Comparison of ENCODE assay signal across 7 cellular contexts in the genomic region with DNA sequence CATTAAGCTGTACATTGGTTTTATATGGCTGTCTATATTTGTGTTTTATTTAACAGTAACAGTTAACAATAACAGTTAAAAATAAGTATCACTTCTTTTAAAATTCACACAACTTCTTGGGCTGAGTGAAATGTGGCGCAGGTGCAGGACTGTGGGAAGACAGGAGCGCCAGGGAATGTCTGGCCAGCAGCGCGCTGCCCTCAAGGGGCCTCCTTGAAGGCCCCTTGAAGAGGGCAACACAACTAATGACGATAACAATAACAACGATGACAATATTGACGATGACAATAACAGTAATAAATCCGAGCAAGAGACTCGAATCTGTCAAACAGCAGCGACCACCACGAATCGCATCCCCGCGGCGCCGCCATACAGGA. TPM values are rescaled to one million over a fixed set of nuclear protein-coding genes. Genes with fewer than 3 reads are reported as not detected.
DNase-seq lines count a peak whose midpoint lies in the region; ATAC-seq and TF ChIP-seq lines count a peak whose summit lies in the region.

No MANE protein-coding gene starts in this region.

- 0 out of 2 replicates have a peak, but pooled peaks cover 3% of the 10 kb centered on the region for H4K20me1 ChIP-seq in IMR-90 (ENCODE audit: insufficient read depth, low read length)

- H4K8ac ChIP-seq in IMR-90 (ENCODE audit: low read depth in 2 of 2, low read length in 2 of 2) = peak overlapping the region in 1 of 2 experiments; percentile 74; a peak in 3 of 4 replicates

- peak overlapping the region; percentile 70; the same call in 1 of the 2 replicates for H3K23ac ChIP-seq in IMR-90 (ENCODE audit: low read depth, low read length)

- no peak overlapping the region for H4K5ac ChIP-seq in IMR-90 (ENCODE audit: low read depth, low read length)

- H3K36me3 ChIP-seq in IMR-90 (ENCODE audit: control insufficient read depth, insufficient read depth, low read length) = no peaks in the 10 kb centered on the region
- H3K36me3 ChIP-seq in kidney epithelial cell (ENCODE audit: control insufficient read depth, insufficient read depth, low read length) = no peaks in the 10 kb centered on the region
- H3K36me3 ChIP-seq in stomach smooth muscle (ENCODE audit: control insufficient read depth in 2 of 2, insufficient read depth in 2 of 2, low read length in 2 of 2) = no peaks in the 10 kb centered on the region

- 7% methylated on average over 5 of the region's 16 CpGs; no CpG with 5 or more reads in 1 of the 2 experiments for WGBS in IMR-90 (ENCODE audit: extremely low coverage in 2 of 2, insufficient read length in 1 of 2), 2 experiments

- H2BK20ac ChIP-seq in IMR-90 (ENCODE audit: low read depth, low read length) = no peak overlapping the region

- no peaks in the 10 kb centered on the region for H3K27me3 ChIP-seq in IMR-90 (ENCODE audit: control insufficient read depth, insufficient read depth, low read length)
- H3K27me3 ChIP-seq in kidney epithelial cell (ENCODE audit: control insufficient read depth, insufficient read depth, low read length) = no peaks in the 10 kb centered on the region
- no peaks in the 10 kb centered on the region for H3K27me3 ChIP-seq in stomach smooth muscle (ENCODE audit: control insufficient read depth in 1 of 2, insufficient read depth in 2 of 2, low read length in 2 of 2)

- no peak overlapping the region for H3K9ac ChIP-seq in IMR-90 (ENCODE audit: low read depth, low read length)
- H3K9ac ChIP-seq in stomach smooth muscle (ENCODE audit: low read length in 2 of 2) = peak overlapping the region in 1 of 2 donors; percentile 18

- no peak overlapping the region for H3K18ac ChIP-seq in IMR-90 (ENCODE audit: low read depth, low read length)

- H3K9me3 ChIP-seq in IMR-90 (ENCODE audit: control insufficient read depth, insufficient read depth, low read length) = no peaks in the 10 kb centered on the region
- H3K9me3 ChIP-seq in stomach smooth muscle (ENCODE audit: control insufficient read depth in 2 of 2, low read length in 2 of 2) = peaks cover 2 to 3% of the 10 kb centered on the region in 2 donors

- no peak overlapping the region for H2AK5ac ChIP-seq in IMR-90 (ENCODE audit: low read depth, low read length)

- peak overlapping the region; percentile 16; the same call in 1 of the 2 replicates for H2BK120ac ChIP-seq in IMR-90 (ENCODE audit: low read depth, low read length)

- H2AK9ac ChIP-seq in IMR-90 (replicated peaks; ENCODE audit: low read depth, low read length, poor library complexity) = no peak overlapping the region

- no peak overlapping the region for H2BK5ac ChIP-seq in IMR-90 (ENCODE audit: low read depth, low read length, poor library complexity, severe bottlenecking)

- DNase-seq in IMR-90 = peak; percentile 26
- DNase-seq in astrocyte of the cerebellum (ENCODE audit: low read depth) = peak; percentile 28
- DNase-seq in kidney epithelial cell (ENCODE audit: low read depth) = no peak
- no peak for DNase-seq in DMS 273 treated with DMSO at 0.1 percent for 48 hours (lab: John Stamatoyannopoulos, UW)
- no peak for DNase-seq in germinal center (ENCODE audit: low spot score)
- DNase-seq in stimulated activated CD4-positive, alpha-beta T cell treated with anti-CD3 and anti-CD28 coated beads, Interleukin-12 subunit alpha, Interleukin-12 subunit beta, amount 100 ng/mL, for 4 hours = no peak

- H3K9me1 ChIP-seq in IMR-90 (ENCODE audit: insufficient read depth, low read length) = no peaks in the 10 kb centered on the region; the same call in 1 of the 2 replicates

- ATAC-seq in IMR-90 (ENCODE audit: low read depth) = peak; percentile 2

- TF ChIP-seq CTCF in IMR-90 (conservative IDR thresholded peaks at IDR 0.05; ENCODE audit: low read depth, low read length) (no peak), astrocyte of the cerebellum (IDR thresholded peaks at IDR 0.05; ENCODE audit: low read depth, low read length, missing control alignments) (no peak), kidney epithelial cell (IDR thresholded peaks at IDR 0.05; ENCODE audit: insufficient read depth, low read length, poor library complexity, severe bottlenecking) (no peak)

- no peak for TF ChIP-seq RAD21 in IMR-90 (IDR thresholded peaks at IDR 0.05; ENCODE audit: low read length)

- POLR2A ChIA-PET in IMR-90 (lab: Charles Lee; ENCODE audit: unreplicated experiment) = no interaction called here

- no peak overlapping the region for H3K4ac ChIP-seq in IMR-90 (ENCODE audit: low read depth, low read length)

- H3K56ac ChIP-seq in IMR-90 (ENCODE audit: extremely low read depth, insufficient read depth, low read length) = no peak overlapping the region

- H2AFZ ChIP-seq in IMR-90 (replicated peaks; ENCODE audit: low read length, poor library complexity) = peak overlapping the region; percentile 93

- H3K4me1 ChIP-seq in IMR-90 (ENCODE audit: control insufficient read depth, insufficient read depth, low read length) = peaks cover 6% of the 10 kb centered on the region
- H3K4me1 ChIP-seq in stomach smooth muscle (ENCODE audit: control insufficient read depth, insufficient read depth, low read length) = peaks cover 6% of the 10 kb centered on the region

- dilution Hi-C loops in IMR-90 (cut with HindIII; ENCODE audit: low sequenced_read_pairs, unreplicated experiment) = no loop called here

- H3K14ac ChIP-seq in IMR-90 (replicated peaks; ENCODE audit: low read depth, low read length) = 0 out of 2 replicates have a peak overlapping the region, but pooled peaks have one; percentile 57

- no TSS peak for BruUV-seq in IMR-90 (replicated peaks; lab: Mats Ljungman, UMichigan)

- no peak overlapping the region for H3K27ac ChIP-seq in IMR-90 (ENCODE audit: insufficient read depth, low read length)
- peak overlapping the region; percentile 32 for H3K27ac ChIP-seq in stomach smooth muscle (ENCODE audit: low read length)

- H3K79me1 ChIP-seq in IMR-90 (ENCODE audit: low read depth in 1 of 2, low read length in 2 of 2) = peaks cover 20 to 22% of the 10 kb centered on the region in 2 experiments; a peak in 3 of 4 replicates

- H3K4me2 ChIP-seq in IMR-90 (ENCODE audit: low read depth, low read length) = peak overlapping the region; percentile 80

- CTCF ChIA-PET in IMR-90 (lab: Yijun Ruan, JAX) = interaction anchor here (3.4 kb wide), 1 partner anchor 78 kb away, joined by 19 read pairs; no protein-coding TSS in a partner anchor

- intact Hi-C loops in IMR-90 (cut with micrococcal nuclease) = loop anchor here (5.0 kb wide), 1 partner anchor 48 kb away; no protein-coding TSS in a partner anchor

- in situ Hi-C loops in IMR-90 (cut with MboI; ENCODE audit: low sequenced_read_pairs) = no loop called here
- in situ Hi-C loops in astrocyte of the cerebellum (cut with HindIII; ENCODE audit: low sequenced_read_pairs) = no loop called here

- H2BK15ac ChIP-seq in IMR-90 (ENCODE audit: low read depth, low read length) = no peak overlapping the region; the same call in 2 of the 3 replicates

- no peak overlapping the region for H4K91ac ChIP-seq in IMR-90 (ENCODE audit: insufficient read depth, low read depth, low read length)

- TF ChIP-seq POLR2A in IMR-90 (IDR thresholded peaks at IDR 0.05; ENCODE audit: low read depth, low read length) = no peak

- H3K4me3 ChIP-seq in IMR-90 (ENCODE audit: insufficient read depth, low read depth, low read length) = peak overlapping the region; percentile 57
- peak overlapping the region; percentile 81 for H3K4me3 ChIP-seq in astrocyte of the cerebellum (ENCODE audit: low read depth, low read length)
- H3K4me3 ChIP-seq in kidney epithelial cell (ENCODE audit: low read depth, low read length) = peak overlapping the region; percentile 43
- H3K4me3 ChIP-seq in stomach smooth muscle (ENCODE audit: low read length in 2 of 2) = peak overlapping the region; percentile 56 to 83

TF ChIP-seq in IMR-90, 13 proteins besides CTCF, POLR2A, EP300 and RAD21:
- no peak for TF ChIP-seq CEBPB (IDR thresholded peaks at IDR 0.05; ENCODE audit: low read depth, low read length)
- no peak for TF ChIP-seq MAZ (IDR thresholded peaks at IDR 0.05; ENCODE audit: borderline replicate concordance, low read depth, low read length)
- TF ChIP-seq RFX5 (IDR thresholded peaks at IDR 0.05; ENCODE audit: low read depth, low read length) = no peak
- no peak for TF ChIP-seq NFE2L2 (IDR thresholded peaks at IDR 0.05; ENCODE audit: low read depth, low read length)
- TF ChIP-seq, protein P1, sequence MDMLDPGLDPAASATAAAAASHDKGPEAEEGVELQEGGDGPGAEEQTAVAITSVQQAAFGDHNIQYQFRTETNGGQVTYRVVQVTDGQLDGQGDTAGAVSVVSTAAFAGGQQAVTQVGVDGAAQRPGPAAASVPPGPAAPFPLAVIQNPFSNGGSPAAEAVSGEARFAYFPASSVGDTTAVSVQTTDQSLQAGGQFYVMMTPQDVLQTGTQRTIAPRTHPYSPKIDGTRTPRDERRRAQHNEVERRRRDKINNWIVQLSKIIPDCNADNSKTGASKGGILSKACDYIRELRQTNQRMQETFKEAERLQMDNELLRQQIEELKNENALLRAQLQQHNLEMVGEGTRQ (IDR thresholded peaks at IDR 0.05; ENCODE audit: low read depth, low read length) = no peak
- TF ChIP-seq SMC3 (IDR thresholded peaks at IDR 0.05; ENCODE audit: low read depth, low read length) = no peak
- TF ChIP-seq MAFK (IDR thresholded peaks at IDR 0.05; ENCODE audit: low read depth, low read length) = no peak
- no peak for TF ChIP-seq CHD1 (IDR thresholded peaks at IDR 0.05; ENCODE audit: low read depth, low read length)
- TF ChIP-seq BHLHE40 (IDR thresholded peaks at IDR 0.05; ENCODE audit: low read depth, low read length) = no peak
- TF ChIP-seq, protein P2, sequence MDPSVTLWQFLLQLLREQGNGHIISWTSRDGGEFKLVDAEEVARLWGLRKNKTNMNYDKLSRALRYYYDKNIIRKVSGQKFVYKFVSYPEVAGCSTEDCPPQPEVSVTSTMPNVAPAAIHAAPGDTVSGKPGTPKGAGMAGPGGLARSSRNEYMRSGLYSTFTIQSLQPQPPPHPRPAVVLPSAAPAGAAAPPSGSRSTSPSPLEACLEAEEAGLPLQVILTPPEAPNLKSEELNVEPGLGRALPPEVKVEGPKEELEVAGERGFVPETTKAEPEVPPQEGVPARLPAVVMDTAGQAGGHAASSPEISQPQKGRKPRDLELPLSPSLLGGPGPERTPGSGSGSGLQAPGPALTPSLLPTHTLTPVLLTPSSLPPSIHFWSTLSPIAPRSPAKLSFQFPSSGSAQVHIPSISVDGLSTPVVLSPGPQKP (IDR thresholded peaks at IDR 0.05; ENCODE audit: borderline replicate concordance, low read depth, low read length) = no peak
- no peak for TF ChIP-seq FOS (IDR thresholded peaks at IDR 0.05; ENCODE audit: low read depth, low read length)
- no peak for TF ChIP-seq MXI1 (IDR thresholded peaks at IDR 0.05; ENCODE audit: borderline replicate concordance, low read depth, low read length)
- TF ChIP-seq RCOR1 (IDR thresholded peaks at IDR 0.05; ENCODE audit: insufficient replicate concordance, low read length) = no peak

RNA-seq across cellular contexts. Expression of a gene that starts 0.4 kb away (rescaled TPM):
- total RNA-seq in IMR-90 (2012; rRNA removed) (37.3 and 46.7 TPM in 2 replicates), kidney epithelial cell (14.3 and 15.1 TPM in 2 replicates)
- polyA plus RNA-seq in IMR-90 (2012; rRNA removed) = 10.2 and 11.3 TPM in 2 replicates
- polyA plus RNA-seq in IMR-90 (2012; cell fraction: cytosol; rRNA removed) = 2.6 and 5.4 TPM in 2 replicates
- polyA plus RNA-seq in IMR-90 (2012; cell fraction: nucleus; rRNA removed; ENCODE audit: low replicate concordance) = 0.97 and 6.1 TPM in 2 replicates

Comparison
In these comparisons a context has a peak if more than half of its experiments do, and no peak if none do; other contexts are left out.
1. DNase-seq: peak in IMR-90 (single experiment) and astrocyte of the cerebellum (single experiment); none in kidney epithelial cell (single experiment), DMS 273 treated with DMSO at 0.1 percent for 48 hours (single experiment), germinal center (single experiment) and stimulated activated CD4-positive, alpha-beta T cell treated with anti-CD3 and anti-CD28 coated beads, Interleukin-12 subunit alpha, Interleukin-12 subunit beta, amount 100 ng/mL, for 4 hours (single experiment).
2. Peak in every context shown above with its lines, with median percentiles within 50 percentile points of each other: H3K4me3 ChIP-seq.